ENCODE assay signal across 8 cellular contexts in genomic region chr4:139633661-139634060, GRCh38. TPM values are rescaled to one million over a fixed set of nuclear protein-coding genes. Genes with fewer than 3 reads are reported as not detected.
DNase-seq lines count a peak whose midpoint lies in the region; ATAC-seq and TF ChIP-seq lines count a peak whose summit lies in the region.

No MANE protein-coding gene starts in this region.

- H3K9me3 ChIP-seq in AG04450 (ENCODE audit: control insufficient read depth, insufficient read depth, low read length) (peaks cover 2% of the 10 kb centered on the region; the same call in 1 of the 2 replicates), mammary epithelial cell (replicated peaks; ENCODE audit: insufficient read depth, low read length) (peaks cover 3% of the 10 kb centered on the region), left lung (peaks cover 0 to 13% of the 10 kb centered on the region in 2 donors)

- TF ChIP-seq RAD21 in Ishikawa (IDR thresholded peaks at IDR 0.05; ENCODE audit: low read depth): peak; percentile 78

- H3K9ac ChIP-seq in mammary epithelial cell (ENCODE audit: insufficient read depth, low read length): no peak overlapping the region

- no peak overlapping the region for H3K4me3 ChIP-seq in AG04450 (ENCODE audit: low read depth, low read length)
- no peak overlapping the region for H3K4me3 ChIP-seq in mammary epithelial cell (replicated peaks in 1 of 3; ENCODE audit: insufficient read depth in 1 of 3, low read depth in 2 of 3, low read length in 3 of 3)
- no peak overlapping the region for H3K4me3 ChIP-seq in left lung

- no peak for TF ChIP-seq EP300 in Ishikawa (IDR thresholded peaks at IDR 0.05; ENCODE audit: borderline replicate concordance)

- CTCF ChIA-PET in AG04450 (lab: Charles Lee) (interaction anchor here (0.7 to 1.8 kb wide), 8 partner anchors 14 to 182 kb away, joined by 3 to 14 read pairs (median 4); no protein-coding TSS in a partner anchor), mammary epithelial cell (lab: Charles Lee; ENCODE audit: low non-redundant PET) (interaction anchor here (0.6 kb wide), 1 partner anchor 136 kb away, joined by 3 read pairs; no protein-coding TSS in a partner anchor)

- ATAC-seq in left lung (peak; percentile 93), HG03135 (IDR thresholded peaks at IDR 0.05; ENCODE audit: unreplicated experiment) (no peak), HG03457 (IDR thresholded peaks at IDR 0.05; ENCODE audit: unreplicated experiment) (no peak), HG03108 (IDR thresholded peaks at IDR 0.05; ENCODE audit: unreplicated experiment) (no peak)

- no peak overlapping the region for H3K4me2 ChIP-seq in mammary epithelial cell (ENCODE audit: insufficient read depth, low read depth, low read length)

- peaks cover 23% of the 10 kb centered on the region for H3K27me3 ChIP-seq in AG04450 (ENCODE audit: control insufficient read depth, insufficient read depth, low read length)
- H3K27me3 ChIP-seq in mammary epithelial cell (ENCODE audit: insufficient read depth, low read length): no peaks in the 10 kb centered on the region
- H3K27me3 ChIP-seq in left lung: no peaks in the 10 kb centered on the region

- TF ChIP-seq CTCF in AG04450 (IDR thresholded peaks at IDR 0.05; ENCODE audit: low read depth, low read length) (peak; percentile 57), mammary epithelial cell (conservative IDR thresholded peaks at IDR 0.05 in 1 of 2, IDR thresholded peaks at IDR 0.05 in 1 of 2; ENCODE audit: extremely low read depth in 1 of 2, insufficient read depth in 1 of 2, low read depth in 1 of 2, low read length in 2 of 2) (peak; percentile 23 to 51), left lung (IDR thresholded peaks at IDR 0.05) (peak in 1 of 2 donors; percentile 18)

- H3K36me3 ChIP-seq in mammary epithelial cell (ENCODE audit: insufficient read depth, low read length) (no peaks in the 10 kb centered on the region), left lung (no peaks in the 10 kb centered on the region)

- no peaks in the 10 kb centered on the region for H4K20me1 ChIP-seq in mammary epithelial cell (ENCODE audit: insufficient read depth, low read length)

- in situ Hi-C loops in mammary epithelial cell (cut with MboI; ENCODE audit: low sequenced_read_pairs in 2 of 2): no loop called here

- dilution Hi-C loops in mammary epithelial cell (cut with HindIII; ENCODE audit: low sequenced_read_pairs): no loop called here

- intact Hi-C loops in mammary epithelial cell (cut with micrococcal nuclease) (loop anchor here (1.0 kb wide), 2 partner anchors 14 to 30 kb away; no protein-coding TSS in a partner anchor), left lung (cut with DNase I) (no loop called here)

- H3K4me1 ChIP-seq in mammary epithelial cell (ENCODE audit: insufficient read depth, low read length) (no peaks in the 10 kb centered on the region), left lung (no peaks in the 10 kb centered on the region)

- POLR2A ChIA-PET in AG04450 (lab: Yijun Ruan, JAX): no interaction called here

- H3K79me2 ChIP-seq in mammary epithelial cell (ENCODE audit: insufficient read depth, low read length): no peaks in the 10 kb centered on the region

- 70% methylated on average over 9 of the region's 11 CpGs for WGBS in mammary epithelial cell (ENCODE audit: low coverage, missing lambda C conversion rate)

- BruUV-seq in mammary epithelial cell (replicated peaks; lab: Mats Ljungman, UMichigan): no TSS peak

- DNase-seq in AG04450 (ENCODE audit: low read depth, low spot score): no peak
- DNase-seq in mammary epithelial cell: no peak
- no peak for DNase-seq in left lung
- DNase-seq in activated effector memory CD4-positive, alpha-beta T cell treated with anti-CD3 and anti-CD28 coated beads, Interleukin-2, amount 50 U/mL, for 16 hours: no peak

- no peak overlapping the region for H2AFZ ChIP-seq in mammary epithelial cell (ENCODE audit: low read depth, low read length)

- H3K27ac ChIP-seq in AG04450 (ENCODE audit: low read depth, low read length): no peak overlapping the region
- H3K27ac ChIP-seq in mammary epithelial cell (ENCODE audit: insufficient read depth, low read depth, low read length): no peak overlapping the region
- no peak overlapping the region for H3K27ac ChIP-seq in left lung

TF ChIP-seq in Ishikawa, 13 proteins besides CTCF, POLR2A, EP300 and RAD21:
- TF ChIP-seq NFIC (IDR thresholded peaks at IDR 0.05) (no peak), FOXM1 (IDR thresholded peaks at IDR 0.05; ENCODE audit: borderline replicate concordance, low read depth) (no peak), TCF12 (IDR thresholded peaks at IDR 0.05; ENCODE audit: low read depth) (no peak), TAF1 (IDR thresholded peaks at IDR 0.05; ENCODE audit: low read depth) (no peak), ZBTB7A (IDR thresholded peaks at IDR 0.05; ENCODE audit: low read depth) (no peak), TEAD4 (IDR thresholded peaks at IDR 0.05) (no peak), EGR1 (IDR thresholded peaks at IDR 0.05) (no peak)
- TF ChIP-seq, protein P1, sequence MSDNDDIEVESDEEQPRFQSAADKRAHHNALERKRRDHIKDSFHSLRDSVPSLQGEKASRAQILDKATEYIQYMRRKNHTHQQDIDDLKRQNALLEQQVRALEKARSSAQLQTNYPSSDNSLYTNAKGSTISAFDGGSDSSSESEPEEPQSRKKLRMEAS (IDR thresholded peaks at IDR 0.05): no peak
TF ChIP-seq in Ishikawa: peak in this region for 0.

RNA-seq across cellular contexts. Expression of gene MGST2, which starts 32.0 kb away (rescaled TPM):
- 19.3 and 21.9 TPM in 2 replicates for polyA plus RNA-seq in AG04450 (2011; rRNA removed)
- polyA minus RNA-seq in AG04450 (2011; rRNA and poly(A)+ RNA removed): 6.6 and 7.4 TPM in 2 replicates
- total RNA-seq in mammary epithelial cell: 10 to 100 TPM; 14.7 to 15.8 TPM
- 36.6 TPM for polyA plus RNA-seq in mammary epithelial cell
- polyA minus RNA-seq in mammary epithelial cell: 18.2 TPM
- 10 to 100 TPM; 60.8 to 63.1 TPM for total RNA-seq in left lung
